ENCODE assay signal across 19 cellular contexts in genomic region chr2:155679647-155680046, GRCh38.
"Had no signal": no experiment of that assay in that cellular context is flagged by ENCODE, and none has a peak within 500 bp of the region (broad histone marks: within the 10 kb centered on the region; RNA-seq: fewer than 3 reads in every experiment).

No MANE protein-coding gene starts in this region.

- H3K4me3 Mint-ChIP-seq: activated naive CD8-positive, alpha-beta T cell treated with anti-CD3 and anti-CD28 coated beads for 36 hours; activated T-helper 1 cell treated with anti-CD3 and anti-CD28 coated beads, Interleukin-12 subunit alpha, Interleukin-12 subunit beta, Interleukin-2, Interleukin-4 antibody, amounts not matched to agents 30 ng/mL and 10 ng/mL and 1 ng/mL, durations not matched to agents 14 hours and 24 hours and 36 hours; central memory CD8-positive, alpha-beta T cell; memory B cell; naive thymus-derived CD4-positive, alpha-beta T cell; stimulated activated naive CD8-positive, alpha-beta T cell treated with anti-CD3 and anti-CD28 coated beads, Interleukin-15, Interleukin-2, amounts not matched to agents 100 ng/mL and 50 ng/mL, for 24 hours; type B pancreatic cell had no signal

- H3K27ac ChIP-seq: brain microvascular endothelial cell, left ventricle myocardium inferior, parathyroid adenoma, sigmoid colon, spleen had no signal

- H3K27me3 ChIP-seq: brain microvascular endothelial cell, sigmoid colon, spleen had no signal

- H3K4me1 ChIP-seq: left ventricle myocardium inferior, parathyroid adenoma, sigmoid colon, spleen had no signal

- H3K9me3 ChIP-seq: sigmoid colon had no signal

- H3K27me3 Mint-ChIP-seq: activated naive CD8-positive, alpha-beta T cell treated with anti-CD3 and anti-CD28 coated beads for 36 hours; central memory CD8-positive, alpha-beta T cell; memory B cell; naive thymus-derived CD4-positive, alpha-beta T cell; stimulated activated naive CD8-positive, alpha-beta T cell treated with anti-CD3 and anti-CD28 coated beads, Interleukin-15, Interleukin-2, amounts not matched to agents 100 ng/mL and 50 ng/mL, for 24 hours; type B pancreatic cell had no signal

- ATAC-seq: mucosa of descending colon; naive thymus-derived CD4-positive, alpha-beta T cell had no signal

- H3K36me3 Mint-ChIP-seq: activated naive CD8-positive, alpha-beta T cell treated with anti-CD3 and anti-CD28 coated beads for 36 hours; memory B cell; naive thymus-derived CD4-positive, alpha-beta T cell; type B pancreatic cell had no signal

- H3K4me3 ChIP-seq: left ventricle myocardium inferior, mucosa of descending colon, sigmoid colon, spleen had no signal

- H3K9me3 Mint-ChIP-seq: activated naive CD8-positive, alpha-beta T cell treated with anti-CD3 and anti-CD28 coated beads for 36 hours; activated T-helper 1 cell treated with anti-CD3 and anti-CD28 coated beads, Interleukin-12 subunit alpha, Interleukin-12 subunit beta, Interleukin-2, Interleukin-4 antibody, amounts not matched to agents 30 ng/mL and 10 ng/mL and 1 ng/mL, durations not matched to agents 14 hours and 24 hours and 36 hours; memory B cell; stimulated activated naive CD8-positive, alpha-beta T cell treated with anti-CD3 and anti-CD28 coated beads, Interleukin-15, Interleukin-2, amounts not matched to agents 100 ng/mL and 50 ng/mL, for 24 hours; type B pancreatic cell had no signal

- H3K27ac Mint-ChIP-seq: activated naive CD8-positive, alpha-beta T cell treated with anti-CD3 and anti-CD28 coated beads for 36 hours; activated T-helper 1 cell treated with anti-CD3 and anti-CD28 coated beads, Interleukin-12 subunit alpha, Interleukin-12 subunit beta, Interleukin-2, Interleukin-4 antibody, amounts not matched to agents 30 ng/mL and 10 ng/mL and 1 ng/mL, durations not matched to agents 14 hours and 24 hours and 36 hours; memory B cell; naive thymus-derived CD4-positive, alpha-beta T cell; stimulated activated naive CD8-positive, alpha-beta T cell treated with anti-CD3 and anti-CD28 coated beads, Interleukin-15, Interleukin-2, amounts not matched to agents 100 ng/mL and 50 ng/mL, for 24 hours; type B pancreatic cell had no signal

- H3K36me3 ChIP-seq: brain microvascular endothelial cell, left ventricle myocardium inferior, sigmoid colon, spleen had no signal

- H3K4me1 Mint-ChIP-seq: activated naive CD8-positive, alpha-beta T cell treated with anti-CD3 and anti-CD28 coated beads for 36 hours; central memory CD8-positive, alpha-beta T cell; memory B cell; naive thymus-derived CD4-positive, alpha-beta T cell had no signal

- DNase-seq: activated CD4-positive, CD25-positive, alpha-beta regulatory T cell treated with anti-CD3 and anti-CD28 coated beads, Interleukin-2, amount 50 U/mL, for 72 hours; activated naive CD8-positive, alpha-beta T cell treated with anti-CD3 and anti-CD28 coated beads for 36 hours; anterior cingulate cortex; brain microvascular endothelial cell; cortex of kidney; effector CD8-positive, alpha-beta T cell; foreskin fibroblast; hippocampal formation; left ventricle myocardium inferior; mucosa of descending colon; naive thymus-derived CD4-positive, alpha-beta T cell; sigmoid colon; spleen had no signal
